2 cellular contexts compared by ENCODE assay signal in the genomic region with DNA sequence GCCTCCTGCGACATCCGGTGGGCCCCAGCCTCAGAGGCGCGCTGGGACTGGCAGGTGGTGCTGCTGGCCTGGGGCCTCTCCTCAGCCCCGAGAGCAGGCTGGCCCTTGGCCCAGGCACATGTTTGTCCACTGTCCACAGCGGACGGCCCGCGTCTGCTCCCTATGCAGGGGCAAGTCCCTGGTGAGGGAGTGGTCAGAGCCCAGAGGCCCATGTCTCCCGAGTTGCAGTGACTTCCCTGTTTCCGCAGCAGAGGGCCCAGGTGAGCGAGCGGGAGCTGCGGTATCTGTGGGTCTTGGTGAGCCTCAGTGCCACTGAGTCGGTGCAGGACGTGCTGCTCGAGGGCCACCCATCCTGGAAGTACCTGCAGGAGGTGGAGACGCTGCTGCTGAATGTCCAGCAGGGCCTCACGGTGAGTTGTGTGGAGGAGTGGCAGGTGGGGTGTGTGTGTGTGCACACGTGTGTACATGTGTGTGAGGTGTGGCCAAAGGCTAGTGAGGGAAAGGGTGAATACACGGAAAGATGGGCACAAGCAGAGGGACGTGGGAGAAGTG.
TF ChIP-seq lines count a peak whose summit lies in the region.

No MANE protein-coding gene starts in this region.

TF ChIP-seq in GM23338, 12 proteins besides CTCF, POLR2A, EP300 and RAD21 (continues in another document):
- TF ChIP-seq ZNF114 (CRISPR knock-in tag; IDR thresholded peaks at IDR 0.05) (no peak), REST (IDR thresholded peaks at IDR 0.05; ENCODE audit: unreplicated experiment) (no peak), ZNF331 (CRISPR knock-in tag; IDR thresholded peaks at IDR 0.05; ENCODE audit: low read depth) (no peak), STAT1 (IDR thresholded peaks at IDR 0.05; ENCODE audit: unreplicated experiment) (no peak), EZH2 (IDR thresholded peaks at IDR 0.05; ENCODE audit: low read depth, unreplicated experiment) (no peak), CREB1 (CRISPR knock-in tag; IDR thresholded peaks at IDR 0.05; ENCODE audit: low read depth) (no peak), POLR2AphosphoS5 (IDR thresholded peaks at IDR 0.05; ENCODE audit: low read depth) (no peak), EZH2phosphoT487 (IDR thresholded peaks at IDR 0.05; ENCODE audit: unreplicated experiment) (no peak), JUNB (IDR thresholded peaks at IDR 0.05; ENCODE audit: unreplicated experiment) (no peak)
- TF ChIP-seq, protein P1, sequence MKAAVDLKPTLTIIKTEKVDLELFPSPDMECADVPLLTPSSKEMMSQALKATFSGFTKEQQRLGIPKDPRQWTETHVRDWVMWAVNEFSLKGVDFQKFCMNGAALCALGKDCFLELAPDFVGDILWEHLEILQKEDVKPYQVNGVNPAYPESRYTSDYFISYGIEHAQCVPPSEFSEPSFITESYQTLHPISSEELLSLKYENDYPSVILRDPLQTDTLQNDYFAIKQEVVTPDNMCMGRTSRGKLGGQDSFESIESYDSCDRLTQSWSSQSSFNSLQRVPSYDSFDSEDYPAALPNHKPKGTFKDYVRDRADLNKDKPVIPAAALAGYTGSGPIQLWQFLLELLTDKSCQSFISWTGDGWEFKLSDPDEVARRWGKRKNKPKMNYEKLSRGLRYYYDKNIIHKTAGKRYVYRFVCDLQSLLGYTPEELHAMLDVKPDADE (IDR thresholded peaks at IDR 0.05) = no peak

TF ChIP-seq in H1, 55 proteins besides CTCF, POLR2A, EP300 and RAD21:
- TF ChIP-seq CHD2 (IDR thresholded peaks at IDR 0.05; ENCODE audit: low read length) = no peak
- TF ChIP-seq SP1 (IDR thresholded peaks at IDR 0.05; ENCODE audit: low read depth, low read length) = no peak
- TF ChIP-seq MAFK (IDR thresholded peaks at IDR 0.05; ENCODE audit: low read depth, low read length) = no peak
- TF ChIP-seq EGR1 (IDR thresholded peaks at IDR 0.05; ENCODE audit: borderline replicate concordance, low read depth, low read length) = no peak
- TF ChIP-seq, protein P2, sequence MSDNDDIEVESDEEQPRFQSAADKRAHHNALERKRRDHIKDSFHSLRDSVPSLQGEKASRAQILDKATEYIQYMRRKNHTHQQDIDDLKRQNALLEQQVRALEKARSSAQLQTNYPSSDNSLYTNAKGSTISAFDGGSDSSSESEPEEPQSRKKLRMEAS (IDR thresholded peaks at IDR 0.05) = no peak
- no peak for TF ChIP-seq CBX8 (IDR thresholded peaks at IDR 0.05; ENCODE audit: borderline replicate concordance, low read depth, low read length)
- no peak for TF ChIP-seq RFX5 (IDR thresholded peaks at IDR 0.05; ENCODE audit: borderline replicate concordance, low read depth, low read length)
